Comparison of ENCODE assay signal across 21 cellular contexts in the genomic region with DNA sequence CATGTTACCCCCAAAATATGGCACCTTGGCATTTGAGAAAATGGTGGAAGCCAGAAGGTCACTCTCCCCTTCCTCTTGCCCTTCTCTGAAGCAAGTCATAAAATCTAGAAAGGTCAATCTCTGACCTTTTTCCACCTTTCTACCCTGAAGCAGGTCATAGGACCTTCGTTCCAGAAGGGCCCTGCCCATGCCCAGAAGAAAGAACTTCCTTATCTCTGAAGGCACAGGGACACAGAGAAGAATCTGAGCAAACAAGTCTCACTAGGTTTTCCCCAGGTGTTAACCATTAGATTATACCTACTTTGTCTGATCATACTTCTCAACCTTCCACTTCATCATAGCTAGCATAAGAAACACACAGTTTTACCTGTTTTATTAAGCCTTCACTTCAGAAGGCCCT. TPM values are rescaled to one million over a fixed set of nuclear protein-coding genes. Genes with fewer than 3 reads are reported as not detected.
A peak's percentile ranks its signal among the peaks of the same experiment; 100 is the strongest.
DNase-seq lines count a peak whose midpoint lies in the region; ATAC-seq, FAIRE-seq and TF ChIP-seq lines count a peak whose summit lies in the region.
"Had no signal": no experiment of that assay in that cellular context is flagged by ENCODE, and none has a peak within 500 bp of the region (broad histone marks: within the 10 kb centered on the region; RNA-seq: fewer than 3 reads in every experiment).

No MANE protein-coding gene starts in this region.

- no peak for FAIRE-seq in small intestine (lab: Jason Lieb, UNC)
- FAIRE-seq: A549, GM12878, H54 had no signal

- no peak overlapping the region for H3K27ac ChIP-seq in small intestine (ENCODE audit: low read depth in 1 of 2, low read length in 1 of 2)
- H3K27ac ChIP-seq: 22Rv1, A549, C4-2B had no signal

- BruUV-seq in MCF 10A (replicated peaks; lab: Mats Ljungman, UMichigan): no TSS peak

- no peaks in the 10 kb centered on the region for H3K9me3 Mint-ChIP-seq in activated CD4-positive, alpha-beta T cell treated with anti-CD3 and anti-CD28 coated beads, Interleukin-2, amount 10 ng/mL, durations not matched to agents 24 days and 14 days
- no peaks in the 10 kb centered on the region for H3K9me3 Mint-ChIP-seq in activated CD4-positive, alpha-beta T cell treated with anti-CD3 and anti-CD28 coated beads for 36 hours (ENCODE audit: low read depth)
- no peaks in the 10 kb centered on the region for H3K9me3 Mint-ChIP-seq in MCF 10A (ENCODE audit: unreplicated experiment)
- H3K9me3 Mint-ChIP-seq: CD4-positive, alpha-beta T cell; GM23338 had no signal

- H3K4me1 ChIP-seq in small intestine (ENCODE audit: control insufficient read depth in 2 of 2, insufficient read depth in 1 of 2, low read depth in 1 of 2, low read length in 1 of 2): no peaks in the 10 kb centered on the region
- H3K4me1 ChIP-seq: A549 had no signal

- no peak for TF ChIP-seq CTCF in MCF 10A (IDR thresholded peaks at IDR 0.05; ENCODE audit: unreplicated experiment)

- no peaks in the 10 kb centered on the region for H3K9me3 ChIP-seq in small intestine (ENCODE audit: control insufficient read depth, low read depth)
- H3K9me3 ChIP-seq: A549 had no signal

- H3K4me3 Mint-ChIP-seq in activated CD4-positive, alpha-beta T cell treated with anti-CD3 and anti-CD28 coated beads, Interleukin-2, amount 10 ng/mL, durations not matched to agents 24 days and 14 days: no peak overlapping the region
- H3K4me3 Mint-ChIP-seq in activated CD4-positive, alpha-beta T cell treated with anti-CD3 and anti-CD28 coated beads for 36 hours: no peak overlapping the region
- no peak overlapping the region for H3K4me3 Mint-ChIP-seq in MCF 10A (ENCODE audit: unreplicated experiment)
- H3K4me3 Mint-ChIP-seq: CD4-positive, alpha-beta T cell; GM23338 had no signal

- H3K4me3 ChIP-seq in small intestine (ENCODE audit: low read depth in 1 of 2, low read length in 2 of 2): no peak overlapping the region
- H3K4me3 ChIP-seq: A549, GM12878, GM23338 had no signal

- H3K27me3 Mint-ChIP-seq in activated CD4-positive, alpha-beta T cell treated with anti-CD3 and anti-CD28 coated beads, Interleukin-2, amount 10 ng/mL, durations not matched to agents 24 days and 14 days: peaks cover 10% of the 10 kb centered on the region
- peaks cover 3% of the 10 kb centered on the region for H3K27me3 Mint-ChIP-seq in activated CD4-positive, alpha-beta T cell treated with anti-CD3 and anti-CD28 coated beads for 36 hours
- no peaks in the 10 kb centered on the region for H3K27me3 Mint-ChIP-seq in MCF 10A (ENCODE audit: insufficient read depth, unreplicated experiment)

- ATAC-seq in activated CD4-positive, alpha-beta T cell treated with anti-CD3 and anti-CD28 coated beads for 36 hours: no peak
- ATAC-seq in left colon (peak; percentile 84), GM21515 (IDR thresholded peaks at IDR 0.05; ENCODE audit: unreplicated experiment) (no peak)
- ATAC-seq: A549, GM12878, GM23338 had no signal

- no peak overlapping the region for H3K27ac Mint-ChIP-seq in activated CD4-positive, alpha-beta T cell treated with anti-CD3 and anti-CD28 coated beads, Interleukin-2, amount 10 ng/mL, durations not matched to agents 24 days and 14 days
- no peak overlapping the region for H3K27ac Mint-ChIP-seq in activated CD4-positive, alpha-beta T cell treated with anti-CD3 and anti-CD28 coated beads for 36 hours
- no peak overlapping the region for H3K27ac Mint-ChIP-seq in MCF 10A (ENCODE audit: low read depth, unreplicated experiment)
- H3K27ac Mint-ChIP-seq: CD4-positive, alpha-beta T cell; GM23338 had no signal

- intact Hi-C loops in activated CD4-positive, alpha-beta T cell treated with anti-CD3 and anti-CD28 coated beads, Interleukin-2, amount 10 ng/mL, durations not matched to agents 24 days and 14 days (cut with micrococcal nuclease): no loop called here
- intact Hi-C loops in activated CD4-positive, alpha-beta T cell treated with anti-CD3 and anti-CD28 coated beads for 36 hours (cut with DNase I, micrococcal nuclease): no loop called here
- intact Hi-C loops in left colon (cut with DNase I, micrococcal nuclease) (no loop called here), MCF 10A (cut with micrococcal nuclease) (no loop called here)

- no peaks in the 10 kb centered on the region for H3K36me3 ChIP-seq in small intestine (ENCODE audit: control insufficient read depth in 2 of 2, insufficient read depth in 2 of 2, low read length in 2 of 2)

- CTCF ChIA-PET in activated CD4-positive, alpha-beta T cell treated with anti-CD3 and anti-CD28 coated beads for 36 hours (lab: Charles Lee): interaction anchor here (1.3 kb wide), 1 partner anchor 8 kb away, joined by 7 read pairs; no protein-coding TSS in a partner anchor
- CTCF ChIA-PET in MCF 10A (lab: Yijun Ruan, JAX): interaction anchor here (0.7 to 2.9 kb wide), 5 partner anchors 8 to 229 kb away, joined by 3 to 12 read pairs (median 4); no protein-coding TSS in a partner anchor

- POLR2A ChIA-PET in activated CD4-positive, alpha-beta T cell treated with anti-CD3 and anti-CD28 coated beads for 36 hours (lab: Charles Lee): no interaction called here
- POLR2A ChIA-PET in MCF 10A (lab: Yijun Ruan, JAX): interaction anchor here (1.2 kb wide), 1 partner anchor 42 kb away, joined by 4 read pairs; a partner anchor contains a TSS

- no peaks in the 10 kb centered on the region for H3K4me1 Mint-ChIP-seq in activated CD4-positive, alpha-beta T cell treated with anti-CD3 and anti-CD28 coated beads, Interleukin-2, amount 10 ng/mL, durations not matched to agents 24 days and 14 days
- H3K4me1 Mint-ChIP-seq in activated CD4-positive, alpha-beta T cell treated with anti-CD3 and anti-CD28 coated beads for 36 hours: no peaks in the 10 kb centered on the region
- no peaks in the 10 kb centered on the region for H3K4me1 Mint-ChIP-seq in MCF 10A (ENCODE audit: insufficient read depth, unreplicated experiment)

- H3K36me3 Mint-ChIP-seq in activated CD4-positive, alpha-beta T cell treated with anti-CD3 and anti-CD28 coated beads, Interleukin-2, amount 10 ng/mL, durations not matched to agents 24 days and 14 days (ENCODE audit: low read depth): no peaks in the 10 kb centered on the region
- H3K36me3 Mint-ChIP-seq in activated CD4-positive, alpha-beta T cell treated with anti-CD3 and anti-CD28 coated beads for 36 hours (ENCODE audit: low read depth): no peaks in the 10 kb centered on the region
- no peaks in the 10 kb centered on the region for H3K36me3 Mint-ChIP-seq in MCF 10A (ENCODE audit: insufficient read depth, unreplicated experiment)

- H3K27me3 ChIP-seq in small intestine (ENCODE audit: control insufficient read depth in 2 of 2, insufficient read depth in 2 of 2, low read length in 2 of 2): no peaks in the 10 kb centered on the region

- 13 to 43% (median 27%) methylated on average over 1 of the region's 1 CpG for WGBS in small intestine, 3 donors

- DNase-seq in activated CD4-positive, alpha-beta T cell treated with anti-CD3 and anti-CD28 coated beads, Interleukin-2, amount 10 ng/mL, durations not matched to agents 24 days and 14 days: peak; percentile 31
- DNase-seq in activated CD4-positive, alpha-beta T cell treated with anti-CD3 and anti-CD28 coated beads for 36 hours: no peak
- DNase-seq in left colon (no peak), small intestine (peak; percentile 38), MCF 10A (ENCODE audit: unreplicated experiment) (no peak)
- DNase-seq in activated CD4-positive, CD25-positive, alpha-beta regulatory T cell (lab: John Stamatoyannopoulos, UW): no peak
- DNase-seq: AML-193; CD4-positive, alpha-beta T cell; DND-41; EL; HCEC 1CT had no signal

RNA-seq across cellular contexts. Expression of a gene that starts 42.5 kb away (rescaled TPM):
- 0.28 and 0.42 TPM in 2 replicates for total RNA-seq in activated CD4-positive, alpha-beta T cell treated with anti-CD3 and anti-CD28 coated beads, Interleukin-2, amount 10 ng/mL, durations not matched to agents 24 days and 14 days
- not detected for total RNA-seq in activated CD4-positive, alpha-beta T cell treated with anti-CD3 and anti-CD28 coated beads for 36 hours
- total RNA-seq in left colon (100 to 1,000 TPM; 129 to 186 TPM), MCF 10A (2022) (3.5 and 4.7 TPM in 2 replicates)
- polyA plus RNA-seq in small intestine: 10 to 100 TPM; 21.0 to 72.1 (median 65.3) TPM

RNA-seq across cellular contexts. Expression of a gene that starts 52.0 kb away (rescaled TPM):
- not detected in 2 replicates for total RNA-seq in activated CD4-positive, alpha-beta T cell treated with anti-CD3 and anti-CD28 coated beads, Interleukin-2, amount 10 ng/mL, durations not matched to agents 24 days and 14 days
- total RNA-seq in activated CD4-positive, alpha-beta T cell treated with anti-CD3 and anti-CD28 coated beads for 36 hours: not detected
- total RNA-seq in left colon (not detected), MCF 10A (2022) (not detected in 2 replicates)
- 1 to 10 TPM in 1 of 3 donors, under 1 TPM in 1, not detected in 1; 0.67 to 1.6 TPM for polyA plus RNA-seq in small intestine
- total RNA-seq: CD4-positive, alpha-beta T cell; G401; GM12878; HT-29 had no signal
- polyA plus RNA-seq: A549, BJ, GM12878 had no signal

Comparison
In these comparisons a context has a peak if more than half of its experiments do, and no peak if none do; other contexts are left out.
1. DNase-seq: peak in activated CD4-positive, alpha-beta T cell treated with anti-CD3 and anti-CD28 coated beads, Interleukin-2, amount 10 ng/mL, durations not matched to agents 24 days and 14 days (single experiment) and small intestine (single experiment); none in activated CD4-positive, alpha-beta T cell treated with anti-CD3 and anti-CD28 coated beads for 36 hours (single experiment), left colon (0 of 2), MCF 10A (single experiment) and activated CD4-positive, CD25-positive, alpha-beta regulatory T cell (0 of 4).
2. RNA of a gene that starts 42.5 kb away (total RNA-seq): 129 to 186 TPM in left colon; 3.5 to 4.7 TPM in MCF 10A, 0.28 to 0.42 TPM in activated CD4-positive, alpha-beta T cell treated with anti-CD3 and anti-CD28 coated beads, Interleukin-2, amount 10 ng/mL, durations not matched to agents 24 days and 14 days and not detected in activated CD4-positive, alpha-beta T cell treated with anti-CD3 and anti-CD28 coated beads for 36 hours; every median in the first group is over 10 times any median in the second.